ENCODE assay signal across 16 cellular contexts in genomic region chrX:397575-397974, GRCh38. TPM values are rescaled to one million over a fixed set of nuclear protein-coding genes. Genes with fewer than 3 reads are reported as not detected.
DNase-seq lines count a peak whose midpoint lies in the region; ATAC-seq, FAIRE-seq and TF ChIP-seq lines count a peak whose summit lies in the region.
"Had no signal": no experiment of that assay in that cellular context is flagged by ENCODE, and none has a peak within 500 bp of the region (broad histone marks: within the 10 kb centered on the region; RNA-seq: fewer than 3 reads in every experiment).

No MANE protein-coding gene starts in this region.

- TF ChIP-seq RAD21 in liver (IDR thresholded peaks at IDR 0.05) (no peak), HepG2 (CRISPR knock-in tag; IDR thresholded peaks at IDR 0.05) (no peak)

- in situ Hi-C loops in HepG2 (cut with HindIII; ENCODE audit: extremely low pct_ligation_motif_present, low pct_unique_long_range_greater_than_20kb), result no loop called here

- 52% methylated on average over 20 of the region's 20 CpGs for WGBS in liver
- 62% methylated on average over 17 of the region's 20 CpGs for WGBS in HepG2 (ENCODE audit: low lambda C conversion rate)
- WGBS in mesenchymal stem cell, result 26% methylated on average over 18 of the region's 20 CpGs

- H3K18ac ChIP-seq in mesenchymal stem cell (ENCODE audit: low read depth in 1 of 2, low read length in 2 of 2), result peak overlapping the region in 1 of 2 experiments; percentile 28

- H3K79me1 ChIP-seq in mesenchymal stem cell (replicated peaks; ENCODE audit: low read length, poor library complexity, severe bottlenecking), result no peaks in the 10 kb centered on the region

- no peak for TF ChIP-seq POLR2A in HepG2 (IDR thresholded peaks at IDR 0.05; ENCODE audit: insufficient read depth in 1 of 2, low read depth in 2 of 2, low read length in 2 of 2)

- H2BK15ac ChIP-seq in mesenchymal stem cell (ENCODE audit: low read depth, poor library complexity, severe bottlenecking), result no peak overlapping the region

- no peaks in the 10 kb centered on the region for H3K9me3 ChIP-seq in liver (ENCODE audit: control insufficient read depth in 4 of 4, low read length in 3 of 4)
- no peaks in the 10 kb centered on the region for H3K9me3 ChIP-seq in HepG2 (ENCODE audit: low read length)
- H3K9me3 ChIP-seq in mesenchymal stem cell (ENCODE audit: control insufficient read depth, low read length), result no peaks in the 10 kb centered on the region
- H3K9me3 ChIP-seq: A549, pancreas, transverse colon had no signal

- H3K9ac ChIP-seq in liver (ENCODE audit: low read depth in 1 of 2, low read length in 2 of 2), result no peak overlapping the region
- no peak overlapping the region for H3K9ac ChIP-seq in HepG2 (ENCODE audit: insufficient read depth, low read depth, low read length)
- H3K9ac ChIP-seq in mesenchymal stem cell (ENCODE audit: low read length), result peak overlapping the region; percentile 51

- CTCF ChIA-PET in HepG2 (lab: Yijun Ruan, JAX; ENCODE audit: low intra/inter-chr PET ratio, low total read pairs), result no interaction called here

- no TSS peak for BruUV-seq in HepG2 (replicated peaks; lab: Mats Ljungman, UMichigan)

- H3K27ac ChIP-seq in liver (ENCODE audit: low read depth in 1 of 2, low read length in 2 of 2) (no peak overlapping the region), HepG2 (ENCODE audit: extremely low read length, insufficient read depth, low read length) (no peak overlapping the region), mesenchymal stem cell (ENCODE audit: low read length, poor library complexity, severe bottlenecking) (peak overlapping the region; percentile 88)
- H3K27ac ChIP-seq: A549, pancreas, transverse colon had no signal

- no peak overlapping the region for H3K23ac ChIP-seq in mesenchymal stem cell (ENCODE audit: low read length in 2 of 2)

- ATAC-seq in HepG2 (no peak), esophagus mucosa (no peak)
- ATAC-seq: HCT116, pancreas had no signal

- no peak for TF ChIP-seq CTCF in liver (IDR thresholded peaks at IDR 0.05; ENCODE audit: low read depth, low read length, missing input control)
- TF ChIP-seq CTCF in HepG2 (CRISPR knock-in tag; IDR thresholded peaks at IDR 0.05), result no peak

- H3K4me1 ChIP-seq in liver (ENCODE audit: control insufficient read depth in 4 of 4, insufficient read depth in 4 of 4, low read length in 3 of 4) (no peaks in the 10 kb centered on the region), HepG2 (ENCODE audit: insufficient read depth, low read length) (no peaks in the 10 kb centered on the region), mesenchymal stem cell (ENCODE audit: control insufficient read depth, insufficient read depth, low read depth, low read length) (peaks cover 8% of the 10 kb centered on the region)
- H3K4me1 ChIP-seq: A549, pancreas, transverse colon had no signal

- H3K4me3 ChIP-seq in liver (ENCODE audit: low read depth in 1 of 3, low read length in 3 of 3) (no peak overlapping the region), HepG2 (replicated peaks in 1 of 3; ENCODE audit: insufficient read depth in 1 of 3, low read depth in 2 of 3, low read length in 3 of 3) (no peak overlapping the region), mesenchymal stem cell (ENCODE audit: insufficient read depth in 1 of 2, low read depth in 1 of 2, low read length in 2 of 2) (peak overlapping the region in 1 of 2 experiments; percentile 4)
- H3K4me3 ChIP-seq: A549, pancreas, transverse colon had no signal

- peak overlapping the region in 1 of 2 experiments; percentile 4 for H3K4ac ChIP-seq in mesenchymal stem cell (ENCODE audit: low read depth in 1 of 2, low read length in 2 of 2)

- no peak overlapping the region for H3K14ac ChIP-seq in mesenchymal stem cell (ENCODE audit: low read length in 2 of 2)

- no peak for FAIRE-seq in HepG2 (lab: Jason Lieb, UNC)
- FAIRE-seq: A549, pancreas had no signal

- no peak overlapping the region for H2BK120ac ChIP-seq in mesenchymal stem cell (ENCODE audit: low read depth, low read length)

- H3K79me2 ChIP-seq in HepG2 (ENCODE audit: insufficient read depth, low read length), result no peaks in the 10 kb centered on the region

- H2BK5ac ChIP-seq in mesenchymal stem cell (ENCODE audit: low read depth, low read length, poor library complexity, severe bottlenecking), result no peak overlapping the region

- H4K91ac ChIP-seq in mesenchymal stem cell (ENCODE audit: low read length), result peak overlapping the region; percentile 4

- POLR2A ChIA-PET in HepG2 (lab: Yijun Ruan, JAX), result no interaction called here

- no peak overlapping the region for H2AK5ac ChIP-seq in mesenchymal stem cell (ENCODE audit: low read length, severe bottlenecking)

- no peak overlapping the region for H2BK12ac ChIP-seq in mesenchymal stem cell (ENCODE audit: low read length in 2 of 2)

- H3K4me2 ChIP-seq in HepG2 (ENCODE audit: low read depth, low read length) (no peak overlapping the region), mesenchymal stem cell (ENCODE audit: low read length, poor library complexity, severe bottlenecking) (peak overlapping the region; percentile 60)
- H3K4me2 ChIP-seq: A549 had no signal

- H4K20me1 ChIP-seq in HepG2 (ENCODE audit: insufficient read depth, low read length), result no peaks in the 10 kb centered on the region

- no peak for DNase-seq in HepG2 (ENCODE audit: low spot score)
- peak; percentile 59 for DNase-seq in epidermal melanocyte (ENCODE audit: insufficient read length, low spot score)
- peak; percentile 81 for DNase-seq in mesenchymal stem cell
- no peak for DNase-seq in globus pallidus (ENCODE audit: low spot score)
- DNase-seq in NCI-H345 (lab: John Stamatoyannopoulos, UW), result no peak
- no peak for DNase-seq in NCI-H526 (lab: John Stamatoyannopoulos, UW)
- DNase-seq: activated CD4-positive, alpha-beta T cell treated with anti-CD3 and anti-CD28 coated beads for 48 hours; activated naive CD4-positive, alpha-beta T cell treated with Interleukin-2 at 50 U/mL for 16 hours; effector CD4-positive, alpha-beta T cell; NCI-H524; pancreas; transverse colon had no signal

- no peak overlapping the region for H2AFZ ChIP-seq in HepG2 (ENCODE audit: low read length)
- H2AFZ ChIP-seq in mesenchymal stem cell (ENCODE audit: low read depth, low read length), result no peak overlapping the region

- no peak overlapping the region for H4K8ac ChIP-seq in mesenchymal stem cell (ENCODE audit: low read length)

- H3K36me3 ChIP-seq in liver (ENCODE audit: control insufficient read depth in 4 of 4, insufficient read depth in 3 of 4, low read depth in 1 of 4, low read length in 3 of 4) (no peaks in the 10 kb centered on the region), HepG2 (replicated peaks in 1 of 2; ENCODE audit: control insufficient read depth in 1 of 2, insufficient read depth in 2 of 2, low read length in 2 of 2) (no peaks in the 10 kb centered on the region), mesenchymal stem cell (ENCODE audit: control insufficient read depth in 1 of 2, insufficient read depth in 2 of 2, low read depth in 1 of 2, low read length in 2 of 2) (no peaks in the 10 kb centered on the region)
- H3K36me3 ChIP-seq: pancreas, transverse colon had no signal

- H3K27me3 ChIP-seq in liver (ENCODE audit: control insufficient read depth in 4 of 4, insufficient read depth in 4 of 4, low read length in 3 of 4) (no peaks in the 10 kb centered on the region), HepG2 (ENCODE audit: control insufficient read depth in 1 of 2, insufficient read depth in 2 of 2, low read length in 2 of 2) (no peaks in the 10 kb centered on the region), mesenchymal stem cell (ENCODE audit: control insufficient read depth in 1 of 2, insufficient read depth in 1 of 2, low read length in 2 of 2) (no peaks in the 10 kb centered on the region)
- H3K27me3 ChIP-seq: pancreas, transverse colon had no signal

- no peak for TF ChIP-seq EP300 in HepG2 (IDR thresholded peaks at IDR 0.05; ENCODE audit: low read depth in 2 of 2, low read length in 2 of 2)
- no peak for TF ChIP-seq EP300 in HepG2 (CRISPR knock-in tag; IDR thresholded peaks at IDR 0.05; ENCODE audit: borderline replicate concordance)

- intact Hi-C loops in HepG2 (cut with micrococcal nuclease; ENCODE audit: unreplicated experiment), result no loop called here

TF ChIP-seq in liver, 16 proteins besides CTCF, POLR2A, EP300 and RAD21 (continues in another document):
- TF ChIP-seq GABPA (IDR thresholded peaks at IDR 0.05 in 1 of 2, conservative IDR thresholded peaks at IDR 0.05 in 1 of 2), result no peak

RNA-seq across cellular contexts. Expression of gene PPP2R3B, which starts 10.9 kb away (rescaled TPM):
- total RNA-seq in liver (1 to 10 TPM; 5.6 to 8.2 TPM), HepG2 (2016; rRNA removed; fragmentation: Illumina TruSeq; extraction: Trizol) (10.2 and 17.0 TPM in 2 replicates), esophagus mucosa (13.8 TPM)
- polyA plus RNA-seq in liver (1 to 10 TPM; 1.2 to 2.9 TPM), HepG2 (2011; rRNA removed) (21.4 and 26.0 TPM in 2 replicates)
- 40.0 and 45.6 TPM in 2 replicates for total RNA-seq in HepG2 (2016; cell fraction: cytosol; rRNA removed; fragmentation: Illumina TruSeq; extraction: Trizol; ENCODE audit: low read depth)
- 9.9 and 18.2 TPM in 2 replicates for total RNA-seq in HepG2 (2016; cell fraction: insoluble cytoplasmic fraction; rRNA removed; fragmentation: Illumina TruSeq; extraction: Trizol)
- total RNA-seq in HepG2 (2016; cell fraction: membrane; rRNA removed; fragmentation: Illumina TruSeq; extraction: Trizol), result 24.0 and 29.4 TPM in 2 replicates
- total RNA-seq in HepG2 (2016; cell fraction: nucleus; rRNA removed; fragmentation: Illumina TruSeq; extraction: Trizol), result 16.8 and 20.3 TPM in 2 replicates
- polyA plus RNA-seq in HepG2 (2011; cell fraction: cytosol; rRNA removed), result 12.7 and 19.9 TPM in 2 replicates
- 123 and 149 TPM in 2 replicates for polyA plus RNA-seq in HepG2 (2011; cell fraction: nucleus; rRNA removed)
- 9.5 and 14.7 TPM in 2 replicates for polyA plus RNA-seq in HepG2 (2012)
- 4.1 and 5.7 TPM in 2 replicates for polyA plus RNA-seq in HepG2 (2016; cell fraction: cytosol; fragmentation: Illumina TruSeq; extraction: Trizol; ENCODE audit: low read depth)
- 11.5 and 12.7 TPM in 2 replicates for polyA plus RNA-seq in HepG2 (2016; cell fraction: insoluble cytoplasmic fraction; fragmentation: Illumina TruSeq; extraction: Trizol; ENCODE audit: low read depth)
- polyA plus RNA-seq in HepG2 (2016; cell fraction: membrane; fragmentation: Illumina TruSeq; extraction: Trizol; ENCODE audit: low read depth), result 7.1 and 8.7 TPM in 2 replicates
- 43.6 and 49.3 TPM in 2 replicates for polyA plus RNA-seq in HepG2 (2016; cell fraction: nucleus; fragmentation: Illumina TruSeq; extraction: Trizol; ENCODE audit: insufficient read depth, low read depth)
- 25.0 and 39.8 TPM in 2 replicates for polyA minus RNA-seq in HepG2 (2011; rRNA and poly(A)+ RNA removed; ENCODE audit: low replicate concordance)
- 13.1 and 17.1 TPM in 2 replicates for polyA minus RNA-seq in HepG2 (2011; cell fraction: cytosol; rRNA and poly(A)+ RNA removed)
- polyA minus RNA-seq in HepG2 (2011; cell fraction: nucleus; rRNA and poly(A)+ RNA removed), result 23.4 and 29.1 TPM in 2 replicates
- 6.5 TPM for polyA plus RNA-seq in mesenchymal stem cell (2013, experiment 1 of 2)
- 6.4 TPM for polyA plus RNA-seq in mesenchymal stem cell (2013, experiment 2 of 2)

Comparison
In these comparisons a context has a peak if more than half of its experiments do, and no peak if none do; other contexts are left out.
1. DNase-seq: peak in epidermal melanocyte (single experiment) and mesenchymal stem cell (single experiment); none in HepG2 (single experiment), globus pallidus (single experiment), NCI-H345 (single experiment) and NCI-H526 (0 of 2).